9 cellular contexts compared by ENCODE assay signal in the genomic region with DNA sequence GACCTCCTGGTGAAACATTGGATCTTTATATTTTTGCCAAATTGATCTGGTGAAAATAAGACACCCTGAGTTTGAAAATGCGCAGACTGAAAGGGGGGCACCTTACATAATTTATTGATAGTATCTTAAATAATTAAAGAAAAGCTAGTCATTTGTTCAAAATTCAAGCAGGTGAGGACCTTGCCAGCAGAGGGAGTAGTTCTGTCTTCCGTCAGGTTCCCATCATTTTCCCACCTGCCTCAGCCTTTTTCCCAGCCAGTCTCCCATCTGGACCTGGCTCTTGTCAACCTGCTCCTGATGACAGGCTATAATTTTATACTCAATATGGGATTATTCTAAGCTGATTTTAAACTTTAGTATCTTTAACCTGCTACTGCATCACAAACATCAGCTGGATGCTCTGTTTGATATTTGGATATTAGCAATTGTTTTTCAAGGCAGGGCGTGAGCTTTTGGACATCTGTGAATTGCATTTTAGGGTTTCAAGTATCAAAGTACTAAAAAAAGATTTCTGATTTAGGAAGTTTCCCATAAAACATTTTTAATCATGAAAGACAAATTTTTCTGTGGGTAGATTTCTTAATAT.
DNase-seq lines count a peak whose midpoint lies in the region; ATAC-seq and TF ChIP-seq lines count a peak whose summit lies in the region.
"Had no signal": no experiment of that assay in that cellular context is flagged by ENCODE, and none has a peak within 500 bp of the region (broad histone marks: within the 10 kb centered on the region; RNA-seq: fewer than 3 reads in every experiment).

No MANE protein-coding gene starts in this region.

- no peaks in the 10 kb centered on the region for H3K79me1 ChIP-seq in IMR-90 (ENCODE audit: low read depth in 1 of 2, low read length in 2 of 2)

- intact Hi-C loops in IMR-90 (cut with micrococcal nuclease) (loop anchor here (2.0 kb wide), 2 partner anchors 229 to 535 kb away; no protein-coding TSS in a partner anchor), cardiac septum (cut with DNase I) (loop anchor here (10.0 kb wide), 1 partner anchor 173 kb away; a partner anchor contains a TSS)

- H4K91ac ChIP-seq in IMR-90 (ENCODE audit: insufficient read depth, low read depth, low read length): no peak overlapping the region

- peak; percentile 41 for TF ChIP-seq RAD21 in IMR-90 (IDR thresholded peaks at IDR 0.05; ENCODE audit: low read length)

- peak; percentile 46 for TF ChIP-seq CTCF in IMR-90 (conservative IDR thresholded peaks at IDR 0.05; ENCODE audit: low read depth, low read length)
- peak in 4 of 6 experiments; percentile 32 to 43 (median 34) for TF ChIP-seq CTCF in Peyer's patch (IDR thresholded peaks at IDR 0.05)
- peak; percentile 81 for TF ChIP-seq CTCF in glutamatergic neuron (IDR thresholded peaks at IDR 0.05; ENCODE audit: partially characterized antibody, unreplicated experiment)

- H3K9me3 Mint-ChIP-seq in glutamatergic neuron (ENCODE audit: unreplicated experiment): peaks cover 6% of the 10 kb centered on the region
- no peaks in the 10 kb centered on the region for H3K9me3 Mint-ChIP-seq in T-cell
- H3K9me3 Mint-ChIP-seq in T-helper 2 cell treated with Interferon-gamma antibody and Interleukin-4, amounts not matched to agents 5 μg/mL and 100 μg/mL, for 36 hours: no peaks in the 10 kb centered on the region
- H3K9me3 Mint-ChIP-seq: IgD-negative memory B cell had no signal

- H3K36me3 ChIP-seq in IMR-90 (ENCODE audit: control insufficient read depth, insufficient read depth, low read length): no peaks in the 10 kb centered on the region
- H3K36me3 ChIP-seq in Peyer's patch: no peaks in the 10 kb centered on the region

- in situ Hi-C loops in IMR-90 (cut with MboI; ENCODE audit: low sequenced_read_pairs): no loop called here

- H3K27me3 Mint-ChIP-seq in glutamatergic neuron (ENCODE audit: unreplicated experiment) (peaks cover 4% of the 10 kb centered on the region), T-cell (no peaks in the 10 kb centered on the region)
- no peaks in the 10 kb centered on the region for H3K27me3 Mint-ChIP-seq in T-helper 2 cell treated with Interferon-gamma antibody and Interleukin-4, amounts not matched to agents 5 μg/mL and 100 μg/mL, for 36 hours (ENCODE audit: low read depth)
- H3K27me3 Mint-ChIP-seq: IgD-negative memory B cell had no signal

- no peak overlapping the region for H2BK5ac ChIP-seq in IMR-90 (ENCODE audit: low read depth, low read length, poor library complexity, severe bottlenecking)

- no peak overlapping the region for H3K23ac ChIP-seq in IMR-90 (ENCODE audit: low read depth, low read length)

- ATAC-seq in IMR-90 (ENCODE audit: low read depth) (no peak), T-cell (replicated peaks in 1 of 4) (no peak)

- BruUV-seq in IMR-90 (replicated peaks; lab: Mats Ljungman, UMichigan): no TSS peak

- H4K8ac ChIP-seq in IMR-90 (ENCODE audit: low read depth in 2 of 2, low read length in 2 of 2): no peak overlapping the region

- no peak overlapping the region for H2BK15ac ChIP-seq in IMR-90 (ENCODE audit: low read depth, low read length)

- H3K27ac Mint-ChIP-seq in glutamatergic neuron (ENCODE audit: unreplicated experiment): peak overlapping the region; percentile 87
- no peak overlapping the region for H3K27ac Mint-ChIP-seq in T-cell
- H3K27ac Mint-ChIP-seq in T-helper 2 cell treated with Interferon-gamma antibody and Interleukin-4, amounts not matched to agents 5 μg/mL and 100 μg/mL, for 36 hours: no peak overlapping the region
- H3K27ac Mint-ChIP-seq: IgD-negative memory B cell had no signal

- no peaks in the 10 kb centered on the region for H3K9me3 ChIP-seq in IMR-90 (ENCODE audit: control insufficient read depth, insufficient read depth, low read length)
- no peaks in the 10 kb centered on the region for H3K9me3 ChIP-seq in Peyer's patch

- CTCF ChIA-PET in IMR-90 (lab: Yijun Ruan, JAX) (interaction anchor here (0.7 to 2.4 kb wide), 8 partner anchors 9 to 241 kb away, joined by 3 to 14 read pairs (median 4); no protein-coding TSS in a partner anchor), T-cell (lab: Charles Lee) (interaction anchor here in 1 of 2 donors (0.6 kb wide), 1 partner anchor 12 kb away, joined by 4 read pairs; no protein-coding TSS in a partner anchor)

- no peaks in the 10 kb centered on the region for H4K20me1 ChIP-seq in IMR-90 (ENCODE audit: insufficient read depth, low read length)

- H2AK5ac ChIP-seq in IMR-90 (ENCODE audit: low read depth, low read length): no peak overlapping the region

- no peak overlapping the region for H2AFZ ChIP-seq in IMR-90 (replicated peaks; ENCODE audit: low read length, poor library complexity)

- DNase-seq in D341Med (ENCODE audit: low spot score) (peak; percentile 63), IMR-90 (peak; percentile 36), Peyer's patch (no peak), glutamatergic neuron (peak; percentile 53), T-cell (no peak), foreskin melanocyte (no peak), cardiac septum (ENCODE audit: low spot score) (no peak)
- DNase-seq in T-helper 2 cell treated with Interferon-gamma antibody and Interleukin-4, amounts not matched to agents 5 μg/mL and 100 μg/mL, for 36 hours (ENCODE audit: low spot score): no peak

- H3K9me1 ChIP-seq in IMR-90 (ENCODE audit: insufficient read depth, low read length): no peaks in the 10 kb centered on the region

- no peaks in the 10 kb centered on the region for H3K4me1 ChIP-seq in IMR-90 (ENCODE audit: control insufficient read depth, insufficient read depth, low read length)
- H3K4me1 ChIP-seq in Peyer's patch: no peaks in the 10 kb centered on the region

- H2BK20ac ChIP-seq in IMR-90 (ENCODE audit: low read depth, low read length): no peak overlapping the region

- H3K4me3 ChIP-seq in IMR-90 (ENCODE audit: insufficient read depth, low read depth, low read length) (no peak overlapping the region), Peyer's patch (no peak overlapping the region)

- POLR2A ChIA-PET in IMR-90 (lab: Charles Lee; ENCODE audit: unreplicated experiment) (no interaction called here), T-cell (lab: Charles Lee) (no interaction called here)

- H3K36me3 Mint-ChIP-seq in glutamatergic neuron (ENCODE audit: unreplicated experiment) (no peaks in the 10 kb centered on the region), T-cell (peaks cover 7% of the 10 kb centered on the region)
- no peaks in the 10 kb centered on the region for H3K36me3 Mint-ChIP-seq in T-helper 2 cell treated with Interferon-gamma antibody and Interleukin-4, amounts not matched to agents 5 μg/mL and 100 μg/mL, for 36 hours (ENCODE audit: low read depth)

- H3K27ac ChIP-seq in IMR-90 (ENCODE audit: insufficient read depth, low read length) (no peak overlapping the region), Peyer's patch (no peak overlapping the region)

- H3K4me1 Mint-ChIP-seq in glutamatergic neuron (ENCODE audit: low read depth, unreplicated experiment): peaks cover 32% of the 10 kb centered on the region
- H3K4me1 Mint-ChIP-seq in T-cell: no peaks in the 10 kb centered on the region
- no peaks in the 10 kb centered on the region for H3K4me1 Mint-ChIP-seq in T-helper 2 cell treated with Interferon-gamma antibody and Interleukin-4, amounts not matched to agents 5 μg/mL and 100 μg/mL, for 36 hours (ENCODE audit: low read depth)
- H3K4me1 Mint-ChIP-seq: IgD-negative memory B cell had no signal

- no peak overlapping the region for H3K56ac ChIP-seq in IMR-90 (ENCODE audit: extremely low read depth, insufficient read depth, low read length)

- no peak overlapping the region for H3K4me2 ChIP-seq in IMR-90 (ENCODE audit: low read depth, low read length)

- H3K14ac ChIP-seq in IMR-90 (replicated peaks; ENCODE audit: low read depth, low read length): no peak overlapping the region

- TF ChIP-seq POLR2A in IMR-90 (IDR thresholded peaks at IDR 0.05; ENCODE audit: low read depth, low read length) (no peak), Peyer's patch (IDR thresholded peaks at IDR 0.05) (no peak)

- H3K4ac ChIP-seq in IMR-90 (ENCODE audit: low read depth, low read length): no peak overlapping the region

- H2AK9ac ChIP-seq in IMR-90 (replicated peaks; ENCODE audit: low read depth, low read length, poor library complexity): no peak overlapping the region

- H4K5ac ChIP-seq in IMR-90 (ENCODE audit: low read depth, low read length): no peak overlapping the region

- no peak overlapping the region for H3K18ac ChIP-seq in IMR-90 (ENCODE audit: low read depth, low read length)

- H3K9ac ChIP-seq in IMR-90 (ENCODE audit: low read depth, low read length): no peak overlapping the region

- H3K4me3 Mint-ChIP-seq in glutamatergic neuron (ENCODE audit: unreplicated experiment): no peak overlapping the region
- no peak overlapping the region for H3K4me3 Mint-ChIP-seq in T-cell
- H3K4me3 Mint-ChIP-seq in T-helper 2 cell treated with Interferon-gamma antibody and Interleukin-4, amounts not matched to agents 5 μg/mL and 100 μg/mL, for 36 hours: no peak overlapping the region
- H3K4me3 Mint-ChIP-seq: IgD-negative memory B cell had no signal

- no peaks in the 10 kb centered on the region for H3K27me3 ChIP-seq in IMR-90 (ENCODE audit: control insufficient read depth, insufficient read depth, low read length)
- no peaks in the 10 kb centered on the region for H3K27me3 ChIP-seq in Peyer's patch

- dilution Hi-C loops in IMR-90 (cut with HindIII; ENCODE audit: low sequenced_read_pairs, unreplicated experiment): no loop called here

- no peak overlapping the region for H2BK120ac ChIP-seq in IMR-90 (ENCODE audit: low read depth, low read length)

- WGBS in IMR-90 (ENCODE audit: extremely low coverage in 2 of 2, insufficient read length in 1 of 2), 2 experiments: no CpG with 5 or more reads among the region's 3 CpGs

TF ChIP-seq in IMR-90, 13 proteins besides CTCF, POLR2A, EP300 and RAD21 (continues in another document):
- TF ChIP-seq, protein P1, sequence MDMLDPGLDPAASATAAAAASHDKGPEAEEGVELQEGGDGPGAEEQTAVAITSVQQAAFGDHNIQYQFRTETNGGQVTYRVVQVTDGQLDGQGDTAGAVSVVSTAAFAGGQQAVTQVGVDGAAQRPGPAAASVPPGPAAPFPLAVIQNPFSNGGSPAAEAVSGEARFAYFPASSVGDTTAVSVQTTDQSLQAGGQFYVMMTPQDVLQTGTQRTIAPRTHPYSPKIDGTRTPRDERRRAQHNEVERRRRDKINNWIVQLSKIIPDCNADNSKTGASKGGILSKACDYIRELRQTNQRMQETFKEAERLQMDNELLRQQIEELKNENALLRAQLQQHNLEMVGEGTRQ (IDR thresholded peaks at IDR 0.05; ENCODE audit: low read depth, low read length): no peak
- TF ChIP-seq RCOR1 (IDR thresholded peaks at IDR 0.05; ENCODE audit: insufficient replicate concordance, low read length): no peak
- TF ChIP-seq SMC3 (IDR thresholded peaks at IDR 0.05; ENCODE audit: low read depth, low read length): peak; percentile 43; the same call in 1 of the 2 replicates

Comparison
In these comparisons a context has a peak if more than half of its experiments do, and no peak if none do; other contexts are left out.
1. DNase-seq: peak in D341Med (single experiment), IMR-90 (single experiment) and glutamatergic neuron (single experiment); none in Peyer's patch (0 of 3), T-cell (0 of 34), T-helper 2 cell treated with Interferon-gamma antibody and Interleukin-4, amounts not matched to agents 5 μg/mL and 100 μg/mL, for 36 hours (single experiment), foreskin melanocyte (single experiment) and cardiac septum (single experiment).
2. Peak in every context shown above with its lines, with median percentiles within 50 percentile points of each other: CTCF ChIP-seq.